9 cellular contexts compared by ENCODE assay signal in the genomic region with DNA sequence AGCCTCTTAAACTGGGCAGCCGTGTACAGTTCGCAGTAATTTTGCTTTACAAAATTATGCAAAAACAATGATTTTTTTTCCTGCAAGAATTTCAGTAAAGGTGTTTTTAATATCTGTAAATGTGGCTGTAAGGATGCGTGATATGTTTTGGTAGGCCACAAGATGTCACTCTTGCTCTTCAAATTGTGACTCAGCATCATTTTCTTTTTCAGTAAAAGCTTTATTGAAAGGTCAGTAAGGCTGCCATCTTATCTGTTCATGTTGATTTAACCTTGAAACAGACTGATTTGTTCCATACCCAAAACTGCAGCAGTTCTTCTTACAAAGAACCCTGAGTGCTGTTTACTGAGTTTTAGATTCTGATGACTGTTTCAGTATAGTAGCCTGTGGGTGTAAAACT. TPM values are rescaled to one million over a fixed set of nuclear protein-coding genes. Genes with fewer than 3 reads are reported as not detected.
DNase-seq lines count a peak whose midpoint lies in the region; ATAC-seq and TF ChIP-seq lines count a peak whose summit lies in the region.
"Had no signal": no experiment of that assay in that cellular context is flagged by ENCODE, and none has a peak within 500 bp of the region (broad histone marks: within the 10 kb centered on the region; RNA-seq: fewer than 3 reads in every experiment).

No MANE protein-coding gene starts in this region.

- H3K27ac ChIP-seq in mesendoderm (ENCODE audit: low read depth, low read length) = no peak overlapping the region

- no peaks in the 10 kb centered on the region for H3K79me1 ChIP-seq in mesendoderm (ENCODE audit: low read length)

- no peak overlapping the region for H3K56ac ChIP-seq in mesendoderm (ENCODE audit: low read length)

- no peak overlapping the region for H3K4me3 Mint-ChIP-seq in Calu3 (ENCODE audit: low read depth, unreplicated experiment)
- H3K4me3 Mint-ChIP-seq: activated B cell treated with CpG ODN at 0.5 μM for 24 hours had no signal

- H3K27me3 Mint-ChIP-seq in Calu3 (ENCODE audit: unreplicated experiment) = no peaks in the 10 kb centered on the region
- H3K27me3 Mint-ChIP-seq: activated B cell treated with CpG ODN at 0.5 μM for 24 hours had no signal

- H3K4ac ChIP-seq in mesendoderm (ENCODE audit: low read depth, low read length) = no peak overlapping the region

- no peak overlapping the region for H4K8ac ChIP-seq in mesendoderm (ENCODE audit: low read depth, low read length)

- no peak overlapping the region for H4K5ac ChIP-seq in mesendoderm (ENCODE audit: low read length)

- no peak overlapping the region for H2BK5ac ChIP-seq in mesendoderm (ENCODE audit: low read length)

- no peak overlapping the region for H2BK15ac ChIP-seq in mesendoderm (replicated peaks; ENCODE audit: low read depth)

- H3K36me3 Mint-ChIP-seq in Calu3 (ENCODE audit: insufficient read depth, unreplicated experiment) = peaks cover 29% of the 10 kb centered on the region

- H3K4me2 ChIP-seq in mesendoderm (ENCODE audit: low read length) = no peak overlapping the region

- H2BK120ac ChIP-seq in mesendoderm (ENCODE audit: low read depth, low read length) = no peak overlapping the region

- H3K4me1 Mint-ChIP-seq in Calu3 (ENCODE audit: low read depth, unreplicated experiment) = peaks cover 13% of the 10 kb centered on the region
- H3K4me1 Mint-ChIP-seq: activated B cell treated with CpG ODN at 0.5 μM for 24 hours had no signal

- TF ChIP-seq CTCF in Calu3 (IDR thresholded peaks at IDR 0.05; ENCODE audit: unreplicated experiment) = peak; percentile 13

- H3K79me2 ChIP-seq in mesendoderm (ENCODE audit: control insufficient read depth, insufficient read depth, low read length) = no peaks in the 10 kb centered on the region

- H3K27ac Mint-ChIP-seq in Calu3 (ENCODE audit: unreplicated experiment) = no peak overlapping the region
- H3K27ac Mint-ChIP-seq: activated B cell treated with CpG ODN at 0.5 μM for 24 hours had no signal

- peak; percentile 61 for ATAC-seq in GM18907 (IDR thresholded peaks at IDR 0.05; ENCODE audit: unreplicated experiment)

- no TSS peak for BruUV-seq in Calu3 (replicated peaks; lab: Mats Ljungman, UMichigan)

- no peaks in the 10 kb centered on the region for H3K9me3 Mint-ChIP-seq in Calu3 (ENCODE audit: low read depth, unreplicated experiment)
- H3K9me3 Mint-ChIP-seq: activated B cell treated with CpG ODN at 0.5 μM for 24 hours had no signal

- intact Hi-C loops in Calu3 (cut with micrococcal nuclease; ENCODE audit: unreplicated experiment) = no loop called here
- intact Hi-C loops in posterior cingulate gyrus (cut with DNase I) = loop anchor here (2.0 to 10.0 kb wide), 3 partner anchors 67 to 866 kb away; no protein-coding TSS in a partner anchor

- H3K23ac ChIP-seq in mesendoderm (ENCODE audit: low read length) = no peak overlapping the region

- H2AK5ac ChIP-seq in mesendoderm (ENCODE audit: low read length) = no peak overlapping the region

- H3K9ac ChIP-seq in mesendoderm (ENCODE audit: low read length) = no peak overlapping the region

- DNase-seq in Calu3 (no peak), NCI-H69 (lab: John Stamatoyannopoulos, UW) (peak; percentile 21), cerebellum (ENCODE audit: low spot score) (peak; percentile 28), mesendoderm (peak; percentile 47), GM19238 (ENCODE audit: insufficient read length, low spot score) (no peak), posterior cingulate gyrus (no peak)
- DNase-seq in activated CD8-positive, alpha-beta memory T cell treated with anti-CD3 and anti-CD28 coated beads for 24 hours = no peak
- DNase-seq: activated B cell treated with CpG ODN at 0.5 μM for 24 hours had no signal

- no peaks in the 10 kb centered on the region for H3K4me1 ChIP-seq in mesendoderm (ENCODE audit: control insufficient read depth, low read depth, low read length)

- no peaks in the 10 kb centered on the region for H3K27me3 ChIP-seq in mesendoderm (ENCODE audit: insufficient read depth, low read length, poor library complexity)

- no peak overlapping the region for H3K18ac ChIP-seq in mesendoderm (ENCODE audit: low read length)

- CTCF ChIA-PET in Calu3 (lab: Charles Lee) = interaction anchor here (1.7 kb wide), 1 partner anchor 220 kb away, joined by 8 read pairs; no protein-coding TSS in a partner anchor

- WGBS in mesendoderm (ENCODE audit: extremely low coverage, insufficient coverage, low lambda C conversion rate) = no CpG with 5 or more reads among the region's 3 CpGs

- no peak overlapping the region for H3K4me3 ChIP-seq in mesendoderm (ENCODE audit: low read length)

- no peaks in the 10 kb centered on the region for H3K36me3 ChIP-seq in mesendoderm (ENCODE audit: control insufficient read depth, insufficient read depth, low read length)

RNA-seq across cellular contexts. Expression of gene TXLNG, which starts 39.9 kb away (rescaled TPM):
- total RNA-seq in Calu3 (2022) = 22.0 and 22.2 TPM in 2 replicates
- 10.3 TPM for total RNA-seq in cerebellum
- 38.5 TPM for polyA plus RNA-seq in mesendoderm (2013, experiment 1 of 2)
- polyA plus RNA-seq in mesendoderm (2013, experiment 2 of 2) = 38.7 TPM

RNA-seq across cellular contexts. Expression of gene RBBP7, which starts 44.0 kb away (rescaled TPM):
- total RNA-seq in Calu3 (2022) (183 and 196 TPM in 2 replicates), cerebellum (64.2 TPM)
- polyA plus RNA-seq in mesendoderm (2013, experiment 1 of 2) = 54.4 TPM
- polyA plus RNA-seq in mesendoderm (2013, experiment 2 of 2) = 56.3 TPM

Comparison
In these comparisons a context has a peak if more than half of its experiments do, and no peak if none do; other contexts are left out.
1. DNase-seq: peak in NCI-H69 (single experiment), cerebellum (single experiment) and mesendoderm (single experiment); none in Calu3 (single experiment), GM19238 (single experiment), posterior cingulate gyrus (0 of 10) and activated CD8-positive, alpha-beta memory T cell treated with anti-CD3 and anti-CD28 coated beads for 24 hours (single experiment).